Comparison of ENCODE assay signal across 1 cellular context in genomic region chr11:65429724-65430405, GRCh38.
A peak's percentile ranks its signal among the peaks of the same experiment; 100 is the strongest.
TF ChIP-seq lines count a peak whose summit lies in the region.

No MANE protein-coding gene starts in this region.

TF ChIP-seq in K562, 482 proteins besides CTCF, POLR2A, EP300 and RAD21 (continued from another document and continues in another):
- 0 out of 2 replicates have a peak, but pooled peaks have one; percentile 11 for TF ChIP-seq MITF (IDR thresholded peaks at IDR 0.05)
- no peak for TF ChIP-seq KLF1 (tag; IDR thresholded peaks at IDR 0.05)
- no peak for TF ChIP-seq MCM7 (IDR thresholded peaks at IDR 0.05)
- TF ChIP-seq ETV1 (tag; conservative IDR thresholded peaks at IDR 0.05; ENCODE audit: low read depth): no peak
- TF ChIP-seq ZKSCAN1 (IDR thresholded peaks at IDR 0.05; ENCODE audit: low read depth, low read length): no peak
- no peak for TF ChIP-seq ZFX (CRISPR knock-in tag; IDR thresholded peaks at IDR 0.05)
- TF ChIP-seq NFRKB (IDR thresholded peaks at IDR 0.05; ENCODE audit: low read depth): no peak
- TF ChIP-seq CHD1 (IDR thresholded peaks at IDR 0.05; ENCODE audit: low read length): no peak
- TF ChIP-seq HCFC1 (IDR thresholded peaks at IDR 0.05; ENCODE audit: low read depth, low read length): no peak
- TF ChIP-seq NBN (IDR thresholded peaks at IDR 0.05; ENCODE audit: low read depth): no peak
- TF ChIP-seq ZNF551 (CRISPR knock-in tag; IDR thresholded peaks at IDR 0.05): no peak
- TF ChIP-seq ETV6 (IDR thresholded peaks at IDR 0.05; ENCODE audit: borderline replicate concordance in 1 of 2, low read depth in 2 of 2, low read length in 1 of 2): no peak
- 0 out of 2 replicates have a peak, but pooled peaks have one; percentile 40 for TF ChIP-seq ETV6 (CRISPR knock-in tag; IDR thresholded peaks at IDR 0.05; ENCODE audit: borderline replicate concordance)
- no peak for TF ChIP-seq SMAD2 (IDR thresholded peaks at IDR 0.05; ENCODE audit: low read depth, low read length)
- TF ChIP-seq KAT7 (CRISPR knock-in tag; IDR thresholded peaks at IDR 0.05; ENCODE audit: borderline replicate concordance): no peak
- TF ChIP-seq SMARCC2 (IDR thresholded peaks at IDR 0.05; ENCODE audit: low read depth): no peak
- TF ChIP-seq GTF2F1 (IDR thresholded peaks at IDR 0.05; ENCODE audit: low read depth, low read length): no peak
- TF ChIP-seq FOSL1 (tag; conservative IDR thresholded peaks at IDR 0.05): no peak; the same call in 1 of the 2 replicates
- no peak for TF ChIP-seq MAFG (tag; conservative IDR thresholded peaks at IDR 0.05)
- TF ChIP-seq SMARCA4 (IDR thresholded peaks at IDR 0.05): no peak
- TF ChIP-seq BCLAF1 (IDR thresholded peaks at IDR 0.05; ENCODE audit: borderline replicate concordance in 1 of 2, control insufficient read depth in 1 of 2, low read depth in 2 of 2, low read length in 1 of 2): no peak
- TF ChIP-seq COPS2 (conservative IDR thresholded peaks at IDR 0.05): no peak
- no peak for TF ChIP-seq ZBTB40 (IDR thresholded peaks at IDR 0.05)
- no peak for TF ChIP-seq ZBTB40 (CRISPR knock-in tag; IDR thresholded peaks at IDR 0.05)
- no peak for TF ChIP-seq ZBTB11 (CRISPR knock-in tag; IDR thresholded peaks at IDR 0.05)
- TF ChIP-seq FOXJ3 (CRISPR knock-in tag; IDR thresholded peaks at IDR 0.05): no peak
- TF ChIP-seq, protein P1, sequence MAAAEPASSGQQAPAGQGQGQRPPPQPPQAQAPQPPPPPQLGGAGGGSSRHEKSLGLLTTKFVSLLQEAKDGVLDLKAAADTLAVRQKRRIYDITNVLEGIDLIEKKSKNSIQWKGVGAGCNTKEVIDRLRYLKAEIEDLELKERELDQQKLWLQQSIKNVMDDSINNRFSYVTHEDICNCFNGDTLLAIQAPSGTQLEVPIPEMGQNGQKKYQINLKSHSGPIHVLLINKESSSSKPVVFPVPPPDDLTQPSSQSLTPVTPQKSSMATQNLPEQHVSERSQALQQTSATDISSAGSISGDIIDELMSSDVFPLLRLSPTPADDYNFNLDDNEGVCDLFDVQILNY (CRISPR knock-in tag; IDR thresholded peaks at IDR 0.05): no peak
- no peak for TF ChIP-seq ZNF217 (CRISPR knock-in tag; IDR thresholded peaks at IDR 0.05)
- TF ChIP-seq TRIM24 (IDR thresholded peaks at IDR 0.05): no peak
- peak; percentile 61 for TF ChIP-seq NFIC (IDR thresholded peaks at IDR 0.05)
- TF ChIP-seq ERF (CRISPR knock-in tag; IDR thresholded peaks at IDR 0.05): no peak
- TF ChIP-seq PHTF2 (CRISPR knock-in tag; IDR thresholded peaks at IDR 0.05): no peak
- no peak for TF ChIP-seq ZZZ3 (IDR thresholded peaks at IDR 0.05)
- TF ChIP-seq DIDO1 (tag; IDR thresholded peaks at IDR 0.05; ENCODE audit: low read depth): no peak
- TF ChIP-seq ZNF165 (CRISPR knock-in tag; IDR thresholded peaks at IDR 0.05; ENCODE audit: borderline replicate concordance): no peak
- TF ChIP-seq RUNX1 (IDR thresholded peaks at IDR 0.05; ENCODE audit: low read depth): 0 out of 2 replicates have a peak, but pooled peaks have one; percentile 40
- TF ChIP-seq ZNF134 (CRISPR knock-in tag; conservative IDR thresholded peaks at IDR 0.05): no peak
- peak in 1 of 2 experiments; percentile 32; a peak in 2 of 4 replicates for TF ChIP-seq SIN3A (IDR thresholded peaks at IDR 0.05; ENCODE audit: borderline replicate concordance in 2 of 2, control insufficient read depth in 1 of 2, low read depth in 2 of 2, low read length in 2 of 2)
- no peak for TF ChIP-seq GMEB1 (CRISPR knock-in tag; IDR thresholded peaks at IDR 0.05)
- TF ChIP-seq BRD9 (IDR thresholded peaks at IDR 0.05; ENCODE audit: low read depth, partially characterized antibody): no peak
- no peak for TF ChIP-seq HSF4 (CRISPR knock-in tag; IDR thresholded peaks at IDR 0.05; ENCODE audit: borderline replicate concordance)
- no peak for TF ChIP-seq ZNF740 (CRISPR knock-in tag; IDR thresholded peaks at IDR 0.05)
- no peak for TF ChIP-seq ZNF740 (tag; IDR thresholded peaks at IDR 0.05)
- TF ChIP-seq SRSF7 (optimal IDR thresholded peaks at IDR 0.05; ENCODE audit: low read depth, low read length): no peak
- no peak for TF ChIP-seq ZNF263 (CRISPR knock-in tag; IDR thresholded peaks at IDR 0.05; ENCODE audit: borderline replicate concordance)
- TF ChIP-seq BRCA1 (IDR thresholded peaks at IDR 0.05): no peak
- TF ChIP-seq BRCA1 (CRISPR knock-in tag; IDR thresholded peaks at IDR 0.05): no peak
